In the genomic region with DNA sequence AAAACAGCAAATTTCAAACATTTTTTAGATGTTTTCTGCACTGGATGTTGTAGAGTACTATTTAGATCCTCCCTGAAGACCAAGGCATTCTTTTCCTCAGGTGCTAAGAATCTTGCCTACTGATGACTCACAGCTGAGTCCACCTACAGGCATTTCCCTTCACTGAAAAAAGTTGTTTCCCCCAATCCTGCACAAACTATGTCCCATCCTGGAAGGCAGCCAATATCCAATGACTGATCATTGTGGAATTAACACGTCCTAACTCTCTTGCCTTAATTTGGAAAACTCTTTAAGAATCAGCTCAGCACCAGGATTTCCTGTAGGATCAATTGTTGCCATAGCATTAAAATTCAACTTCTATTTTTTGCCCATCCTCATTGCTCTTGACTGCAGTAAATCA, we compare ENCODE assay signal across 10 cellular contexts.
DNase-seq lines count a peak whose midpoint lies in the region; ATAC-seq and TF ChIP-seq lines count a peak whose summit lies in the region.
"Had no signal": no experiment of that assay in that cellular context is flagged by ENCODE, and none has a peak within 500 bp of the region (broad histone marks: within the 10 kb centered on the region; RNA-seq: fewer than 3 reads in every experiment).

No MANE protein-coding gene starts in this region.

- no peak for TF ChIP-seq CTCF in AG10803 (conservative IDR thresholded peaks at IDR 0.05; ENCODE audit: low read length)
- TF ChIP-seq CTCF in choroid plexus epithelial cell (conservative IDR thresholded peaks at IDR 0.05; ENCODE audit: low read depth, low read length), result no peak
- TF ChIP-seq CTCF in left lung (IDR thresholded peaks at IDR 0.05), result no peak

- H3K4me3 ChIP-seq in AG10803 (ENCODE audit: low read length) (no peak overlapping the region), choroid plexus epithelial cell (ENCODE audit: low read depth, low read length) (no peak overlapping the region), left lung (no peak overlapping the region)

- no peaks in the 10 kb centered on the region for H3K9me3 ChIP-seq in left lung

- H3K27ac ChIP-seq in left lung, result no peak overlapping the region

- no peaks in the 10 kb centered on the region for H3K4me1 ChIP-seq in left lung

- ATAC-seq in left lung (peak; percentile 47), GM19463 (IDR thresholded peaks at IDR 0.05; ENCODE audit: unreplicated experiment) (no peak), GM18909 (IDR thresholded peaks at IDR 0.05; ENCODE audit: poor library complexity, unreplicated experiment) (no peak)

- DNase-seq in AG10803 (ENCODE audit: low read depth) (peak; percentile 98), LHCN-M2 (ENCODE audit: low read depth) (peak; percentile 93), choroid plexus epithelial cell (ENCODE audit: low read depth) (peak; percentile 90), left lung (no peak), cerebellar nuclear complex (lab: John Stamatoyannopoulos, UW) (no peak), activated gamma-delta T cell (lab: John Stamatoyannopoulos, UW) (no peak)
- DNase-seq: NCI-H1105, right cardiac atrium had no signal

- H3K27me3 ChIP-seq in left lung, result no peaks in the 10 kb centered on the region

- intact Hi-C loops in left lung (cut with DNase I), result no loop called here

- no peaks in the 10 kb centered on the region for H3K36me3 ChIP-seq in left lung

Comparison
In these comparisons a context has a peak if more than half of its experiments do, and no peak if none do; other contexts are left out.
1. DNase-seq: peak in AG10803 (single experiment), LHCN-M2 (single experiment) and choroid plexus epithelial cell (single experiment); none in left lung (0 of 2), cerebellar nuclear complex (0 of 2) and activated gamma-delta T cell (single experiment).